In genomic region chr4:149838036-149838435, GRCh38 we compare ENCODE assay signal across 33 cellular contexts. TPM values are rescaled to one million over a fixed set of nuclear protein-coding genes. Genes with fewer than 3 reads are reported as not detected.
"Had no signal": no experiment of that assay in that cellular context is flagged by ENCODE, and none has a peak within 500 bp of the region (broad histone marks: within the 10 kb centered on the region; RNA-seq: fewer than 3 reads in every experiment).

No MANE protein-coding gene starts in this region.

- H3K9me3 ChIP-seq: suprapubic skin, testis, thoracic aorta, thyroid gland, tibial artery, transverse colon, upper lobe of left lung, upper lobe of right lung, uterus, vagina had no signal

- ATAC-seq: stimulated activated effector memory CD8-positive, alpha-beta T cell treated with anti-CD3 and anti-CD28 coated beads, Interleukin-12 subunit alpha, Interleukin-12 subunit beta, amount 100 ng/mL, for 72 hours; stimulated activated memory B cell treated with anti-CD40 and anti-IgM and Interleukin-4, amounts not matched to agents 10 μg/mL and 1 μg/mL and 100 μg/mL, for 72 hours; stimulated activated naive B cell treated with anti-CD40 and anti-IgM and Interleukin-4, amounts not matched to agents 10 μg/mL and 1 μg/mL and 100 μg/mL, for 72 hours; stimulated activated naive CD8-positive, alpha-beta T cell treated with anti-CD3 and anti-CD28 coated beads, Interleukin-15, amount 100 ng/mL, for 72 hours; stimulated activated naive CD8-positive, alpha-beta T cell treated with anti-CD3 and anti-CD28 coated beads, Interleukin-15, Interleukin-2, amounts not matched to agents 100 U/mL and 50 U/mL, for 24 hours; upper lobe of right lung had no signal

- FAIRE-seq: urothelium cell line had no signal

- H3K27me3 Mint-ChIP-seq: stimulated activated memory B cell treated with anti-CD40 and anti-IgM and Interleukin-4, amounts not matched to agents 10 μg/mL and 1 μg/mL and 100 μg/mL, for 72 hours; stimulated activated naive B cell treated with anti-CD40 and anti-IgM and Interleukin-4, amounts not matched to agents 10 μg/mL and 1 μg/mL and 100 μg/mL, for 72 hours; stimulated activated naive CD8-positive, alpha-beta T cell treated with anti-CD3 and anti-CD28 coated beads, Interleukin-15, amount 100 ng/mL, for 72 hours; stimulated activated naive CD8-positive, alpha-beta T cell treated with anti-CD3 and anti-CD28 coated beads, Interleukin-15, Interleukin-2, amounts not matched to agents 100 ng/mL and 50 ng/mL, for 24 hours; type B pancreatic cell had no signal

- H3K9me3 Mint-ChIP-seq: stimulated activated memory B cell treated with anti-CD40 and anti-IgM and Interleukin-4, amounts not matched to agents 10 μg/mL and 1 μg/mL and 100 μg/mL, for 72 hours; type B pancreatic cell had no signal

- H3K4me1 ChIP-seq: stomach, suprapubic skin, testis, thyroid gland, tibial artery, tibial nerve, transverse colon, upper lobe of left lung, upper lobe of right lung, uterus, vagina had no signal

- H3K4me3 Mint-ChIP-seq: stimulated activated effector memory CD8-positive, alpha-beta T cell treated with anti-CD3 and anti-CD28 coated beads, Interleukin-12 subunit alpha, Interleukin-12 subunit beta, amount 100 ng/mL, for 72 hours; stimulated activated memory B cell treated with anti-CD40 and anti-IgM and Interleukin-4, amounts not matched to agents 10 μg/mL and 1 μg/mL and 100 μg/mL, for 72 hours; stimulated activated naive B cell treated with anti-CD40 and anti-IgM and Interleukin-4, amounts not matched to agents 10 μg/mL and 1 μg/mL and 100 μg/mL, for 72 hours; stimulated activated naive CD8-positive, alpha-beta T cell treated with anti-CD3 and anti-CD28 coated beads, Interleukin-15, amount 100 ng/mL, for 72 hours; stimulated activated naive CD8-positive, alpha-beta T cell treated with anti-CD3 and anti-CD28 coated beads, Interleukin-15, Interleukin-2, amounts not matched to agents 100 ng/mL and 50 ng/mL, for 24 hours; type B pancreatic cell had no signal

- H3K27me3 ChIP-seq: stomach, suprapubic skin, testis, thyroid gland, tibial artery, tibial nerve, transverse colon, upper lobe of left lung, upper lobe of right lung, uterus, vagina had no signal

- H3K27ac ChIP-seq: stomach, suprapubic skin, testis, thoracic aorta, thyroid gland, tibial artery, tibial nerve, transverse colon, upper lobe of left lung, upper lobe of right lung, uterus, vagina had no signal

- H3K36me3 ChIP-seq: stomach, suprapubic skin, thoracic aorta, thyroid gland, tibial artery, tibial nerve, transverse colon, upper lobe of left lung, upper lobe of right lung, uterus, vagina had no signal

- H3K27ac Mint-ChIP-seq: stimulated activated effector memory CD8-positive, alpha-beta T cell treated with anti-CD3 and anti-CD28 coated beads, Interleukin-12 subunit alpha, Interleukin-12 subunit beta, amount 100 ng/mL, for 72 hours; stimulated activated memory B cell treated with anti-CD40 and anti-IgM and Interleukin-4, amounts not matched to agents 10 μg/mL and 1 μg/mL and 100 μg/mL, for 72 hours; stimulated activated naive B cell treated with anti-CD40 and anti-IgM and Interleukin-4, amounts not matched to agents 10 μg/mL and 1 μg/mL and 100 μg/mL, for 72 hours; stimulated activated naive CD8-positive, alpha-beta T cell treated with anti-CD3 and anti-CD28 coated beads, Interleukin-15, amount 100 ng/mL, for 72 hours; stimulated activated naive CD8-positive, alpha-beta T cell treated with anti-CD3 and anti-CD28 coated beads, Interleukin-15, Interleukin-2, amounts not matched to agents 100 ng/mL and 50 ng/mL, for 24 hours; type B pancreatic cell had no signal

- H3K4me1 Mint-ChIP-seq: stimulated activated effector memory CD8-positive, alpha-beta T cell treated with anti-CD3 and anti-CD28 coated beads, Interleukin-12 subunit alpha, Interleukin-12 subunit beta, amount 100 ng/mL, for 72 hours; stimulated activated memory B cell treated with anti-CD40 and anti-IgM and Interleukin-4, amounts not matched to agents 10 μg/mL and 1 μg/mL and 100 μg/mL, for 72 hours; stimulated activated naive B cell treated with anti-CD40 and anti-IgM and Interleukin-4, amounts not matched to agents 10 μg/mL and 1 μg/mL and 100 μg/mL, for 72 hours; stimulated activated naive CD8-positive, alpha-beta T cell treated with anti-CD3 and anti-CD28 coated beads, Interleukin-15, amount 100 ng/mL, for 72 hours had no signal

- DNase-seq: stimulated activated CD4-positive, alpha-beta T cell treated with anti-CD3 and anti-CD28 coated beads, Interleukin-2, amount 100 ng/mL, for 48 hours; stimulated activated CD4-positive, alpha-beta T cell treated with anti-CD3 and anti-CD28 coated beads, Interleukin-4, amount 100 ng/mL, for 1 hour; stimulated activated CD4-positive, alpha-beta T cell treated with anti-CD3 and anti-CD28 coated beads, Interleukin-4, amount 100 ng/mL, for 24 hours; stimulated activated CD4-positive, alpha-beta T cell treated with anti-CD3 and anti-CD28 coated beads, Interleukin-4, amount 100 ng/mL, for 4 hours; stimulated activated CD8-positive, alpha-beta memory T cell treated with anti-CD3 and anti-CD28 coated beads, Interleukin-4, amount 100 ng/mL, for 48 hours; stimulated activated naive B cell treated with anti-CD40 and anti-IgM and Interleukin-4, amounts not matched to agents 10 μg/mL and 1 μg/mL and 100 μg/mL, for 72 hours; stimulated activated naive CD4-positive, alpha-beta T cell; stimulated activated naive CD4-positive, alpha-beta T cell treated with Interleukin-2 at 50 U/mL for 16 hours; stimulated activated naive CD8-positive, alpha-beta T cell treated with anti-CD3 and anti-CD28 coated beads, Interleukin-15, amount 100 ng/mL, for 72 hours; stimulated activated naive CD8-positive, alpha-beta T cell treated with anti-CD3 and anti-CD28 coated beads, Interleukin-15, Interleukin-2, amounts not matched to agents 100 U/mL and 50 U/mL, for 24 hours; stomach; substantia nigra; testis; thyroid gland; tibial artery; transverse colon; trophoblast cell; upper lobe of left lung; upper lobe of right lung; uterus had no signal

- H3K36me3 Mint-ChIP-seq: stimulated activated effector memory CD8-positive, alpha-beta T cell treated with anti-CD3 and anti-CD28 coated beads, Interleukin-12 subunit alpha, Interleukin-12 subunit beta, amount 100 ng/mL, for 72 hours; stimulated activated memory B cell treated with anti-CD40 and anti-IgM and Interleukin-4, amounts not matched to agents 10 μg/mL and 1 μg/mL and 100 μg/mL, for 72 hours; stimulated activated naive B cell treated with anti-CD40 and anti-IgM and Interleukin-4, amounts not matched to agents 10 μg/mL and 1 μg/mL and 100 μg/mL, for 72 hours; type B pancreatic cell had no signal

- H3K4me3 ChIP-seq: stomach, suprapubic skin, testis, thoracic aorta, thyroid gland, tibial artery, tibial nerve, transverse colon, upper lobe of left lung, upper lobe of right lung, uterus, vagina had no signal

RNA-seq across cellular contexts. Expression of gene IQCM, which starts 22.4 kb away (rescaled TPM):
- total RNA-seq: stomach, subcutaneous adipose tissue, suprapubic skin, temporal lobe, thoracic aorta, thyroid gland, tibial nerve, upper lobe of left lung, upper lobe of right lung, ureter, urinary bladder, vagina had no signal
- polyA plus RNA-seq: stomach, urinary bladder had no signal
